ENCODE assay signal across 33 cellular contexts in genomic region chr5:28174691-28175090, GRCh38.
"Had no signal": no experiment of that assay in that cellular context is flagged by ENCODE, and none has a peak within 500 bp of the region (broad histone marks: within the 10 kb centered on the region; RNA-seq: fewer than 3 reads in every experiment).

No MANE protein-coding gene starts in this region.

- DNase-seq: activated effector memory CD4-positive, alpha-beta T cell treated with anti-CD3 and anti-CD28 coated beads, Interleukin-2, amount 50 U/mL, for 16 hours; activated effector memory CD4-positive, alpha-beta T cell treated with Interleukin-2 at 50 U/mL for 16 hours; activated gamma-delta T cell; activated gamma-delta T cell treated with Interleukin-2 at 50 U/mL for 16 hours; activated naive CD4-positive, alpha-beta T cell; activated naive CD4-positive, alpha-beta T cell treated with anti-CD3 and anti-CD28 coated beads for 36 hours; activated naive CD4-positive, alpha-beta T cell treated with anti-CD3 and anti-CD28 coated beads, Interleukin-2, amount 10 ng/mL, durations not matched to agents 7 days and 5 days; activated naive CD4-positive, alpha-beta T cell treated with anti-CD3 and anti-CD28 coated beads, Interleukin-2, amount 50 U/mL, for 16 hours; activated naive CD4-positive, alpha-beta T cell treated with Interleukin-2 at 50 U/mL for 16 hours; activated naive CD8-positive, alpha-beta T cell treated with anti-CD3 and anti-CD28 coated beads for 36 hours; activated naive CD8-positive, alpha-beta T cell treated with anti-CD3 and anti-CD28 coated beads, Interleukin-2, amount 10 ng/mL, durations not matched to agents 7 days and 5 days; activated naive CD8-positive, alpha-beta T cell treated with anti-CD3 and anti-CD28 coated beads, Interleukin-2, amount 50 U/mL, for 24 hours; activated T-cell treated with anti-CD3 and anti-CD28 coated beads, Interleukin-2, amount 50 U/mL, for 24 hours; activated T-cell treated with anti-CD3 and anti-CD28 coated beads, Interleukin-2, amount 50 U/mL, for 4 hours; activated T-cell treated with anti-CD3 and anti-CD28 coated beads, Interleukin-2, amount 50 U/mL, for 48 hours; activated T-cell treated with anti-CD3 and anti-CD28 coated beads, Interleukin-2, amount 50 U/mL, for 72 hours; adrenal gland; amniotic stem cell; amygdala; anterior cingulate cortex; aorta; body of pancreas; brain microvascular endothelial cell; caudate nucleus; central memory CD4-positive, alpha-beta T cell; cerebellar nuclear complex had no signal

- H3K9me3 ChIP-seq: adrenal gland, ascending aorta, body of pancreas, breast epithelium had no signal

- ATAC-seq: activated naive CD4-positive, alpha-beta T cell treated with anti-CD3 and anti-CD28 coated beads, Interleukin-2, amount 50 U/mL, for 72 hours; activated naive CD8-positive, alpha-beta T cell treated with anti-CD3 and anti-CD28 coated beads, Interleukin-2, amount 50 U/mL, for 24 hours; activated T-cell treated with anti-CD3 and anti-CD28 coated beads, Interleukin-2, amount 50 U/mL, for 4 hours; activated T-cell treated with anti-CD3 and anti-CD28 coated beads, Interleukin-2, amount 50 U/mL, for 72 hours; activated T-helper 17 cell treated with anti-CD3 and anti-CD28 coated beads, Interleukin-2, amount 50 U/mL, for 72 hours; body of pancreas had no signal

- H3K27ac ChIP-seq: adrenal gland, ascending aorta, body of pancreas, brain microvascular endothelial cell, breast epithelium, cardiac muscle cell had no signal

- H3K4me3 ChIP-seq: adrenal gland, ascending aorta, body of pancreas, breast epithelium, cardiac muscle cell had no signal

- FAIRE-seq: astrocyte, bronchial epithelial cell had no signal

- H3K27me3 ChIP-seq: adrenal gland, ascending aorta, body of pancreas, brain microvascular endothelial cell, breast epithelium, cardiac muscle cell had no signal

- H3K36me3 ChIP-seq: adrenal gland, ascending aorta, brain microvascular endothelial cell, breast epithelium, cardiac muscle cell had no signal

- H3K4me1 ChIP-seq: adrenal gland, ascending aorta, body of pancreas, breast epithelium had no signal
